In the genomic region with DNA sequence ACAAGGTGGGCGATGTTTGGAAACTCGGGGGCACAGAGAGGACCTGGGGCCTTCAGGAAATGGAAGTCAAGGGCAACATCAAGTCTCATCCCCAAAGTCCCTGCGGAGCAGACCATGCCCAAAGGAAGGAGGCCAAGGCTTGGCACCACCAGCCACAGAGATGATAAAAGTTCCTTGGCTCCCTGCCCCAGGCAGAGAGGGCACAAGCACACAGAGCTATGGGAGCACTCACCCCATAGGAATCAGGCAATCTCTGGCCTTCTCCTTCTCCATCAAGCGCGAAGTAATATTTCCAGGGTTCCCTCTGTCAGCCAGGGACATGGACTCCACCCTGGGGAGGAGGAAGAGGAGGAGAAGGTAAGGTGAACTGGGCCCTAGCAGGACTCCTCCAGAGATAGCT, we compare ENCODE assay signal across 24 cellular contexts. TPM values are rescaled to one million over a fixed set of nuclear protein-coding genes. Genes with fewer than 3 reads are reported as not detected.
DNase-seq lines count a peak whose midpoint lies in the region; ATAC-seq and TF ChIP-seq lines count a peak whose summit lies in the region.
"Had no signal": no experiment of that assay in that cellular context is flagged by ENCODE, and none has a peak within 500 bp of the region (broad histone marks: within the 10 kb centered on the region; RNA-seq: fewer than 3 reads in every experiment).

No MANE protein-coding gene starts in this region.

- intact Hi-C loops in lower lobe of right lung (cut with DNase I), result no loop called here

- 0 out of 2 replicates have a peak, but pooled peaks cover 4% of the 10 kb centered on the region for H4K20me1 ChIP-seq in Karpas-422 (ENCODE audit: insufficient read depth, low read depth, low read length)

- DNase-seq in activated CD8-positive, alpha-beta memory T cell treated with anti-CD3 and anti-CD28 coated beads, Interleukin-2, amount 10 ng/mL, durations not matched to agents 7 days and 5 days, result peak; percentile 21
- DNase-seq in effector memory CD8-positive, alpha-beta T cell, result no peak
- no peak for DNase-seq in lower lobe of right lung
- DNase-seq in stimulated activated naive CD8-positive, alpha-beta T cell treated with anti-CD3 and anti-CD28 coated beads, Interleukin-15, amount 100 ng/mL, for 72 hours, result no peak
- DNase-seq in Karpas-422, result no peak
- no peak for DNase-seq in DMS53 (lab: John Stamatoyannopoulos, UW)
- DNase-seq: activated CD4-positive, alpha-beta T cell treated with anti-CD3 and anti-CD28 coated beads, Interleukin-2, amount 50 U/mL, for 1 hour; activated naive CD4-positive, alpha-beta T cell treated with anti-CD3 and anti-CD28 coated beads, Interleukin-2, amount 50 U/mL, for 16 hours; central memory CD4-positive, alpha-beta T cell; dorsolateral prefrontal cortex; GDM1; hippocampal formation; KG1; NCI-H1436 treated with DMSO at 0.1 percent for 48 hours; NCI-H510A treated with DMSO at 0.1 percent for 48 hours; nucleus accumbens; retina; stimulated activated CD4-positive, alpha-beta T cell treated with anti-CD3 and anti-CD28 coated beads, Interleukin-4, amount 100 ng/mL, for 4 hours; T-helper 2 cell had no signal

- no peak overlapping the region for H3K9ac ChIP-seq in Karpas-422 (ENCODE audit: low read length)

- no peak overlapping the region for H2AFZ ChIP-seq in Karpas-422 (ENCODE audit: low read length)

- H3K27me3 ChIP-seq in lower lobe of right lung (ENCODE audit: low read depth), result no peaks in the 10 kb centered on the region
- no peaks in the 10 kb centered on the region for H3K27me3 ChIP-seq in Karpas-422 (ENCODE audit: low read length)
- H3K27me3 ChIP-seq: ascending aorta, dorsolateral prefrontal cortex had no signal

- H3K4me2 ChIP-seq in Karpas-422 (ENCODE audit: low read depth, low read length, poor library complexity, severe bottlenecking), result no peak overlapping the region

- H3K27ac Mint-ChIP-seq in activated CD8-positive, alpha-beta memory T cell treated with anti-CD3 and anti-CD28 coated beads, Interleukin-2, amount 10 ng/mL, durations not matched to agents 7 days and 5 days, result no peak overlapping the region
- peak overlapping the region; percentile 29 to 44 for H3K27ac Mint-ChIP-seq in effector memory CD8-positive, alpha-beta T cell
- peak overlapping the region; percentile 7 to 55 for H3K27ac Mint-ChIP-seq in stimulated activated naive CD8-positive, alpha-beta T cell treated with anti-CD3 and anti-CD28 coated beads, Interleukin-15, amount 100 ng/mL, for 72 hours

- H3K36me3 Mint-ChIP-seq in activated CD8-positive, alpha-beta memory T cell treated with anti-CD3 and anti-CD28 coated beads, Interleukin-2, amount 10 ng/mL, durations not matched to agents 7 days and 5 days, result peaks cover 48% of the 10 kb centered on the region
- peaks cover 39% of the 10 kb centered on the region for H3K36me3 Mint-ChIP-seq in effector memory CD8-positive, alpha-beta T cell (ENCODE audit: insufficient read depth)

- H3K27me3 Mint-ChIP-seq in activated CD8-positive, alpha-beta memory T cell treated with anti-CD3 and anti-CD28 coated beads, Interleukin-2, amount 10 ng/mL, durations not matched to agents 7 days and 5 days, result no peaks in the 10 kb centered on the region
- no peaks in the 10 kb centered on the region for H3K27me3 Mint-ChIP-seq in effector memory CD8-positive, alpha-beta T cell
- no peaks in the 10 kb centered on the region for H3K27me3 Mint-ChIP-seq in stimulated activated naive CD8-positive, alpha-beta T cell treated with anti-CD3 and anti-CD28 coated beads, Interleukin-15, amount 100 ng/mL, for 72 hours

- H3K36me3 ChIP-seq in lower lobe of right lung (peaks cover 100% of the 10 kb centered on the region), Karpas-422 (ENCODE audit: insufficient read depth, low read length) (peaks cover 54% of the 10 kb centered on the region)

- CTCF ChIA-PET in activated CD8-positive, alpha-beta memory T cell treated with anti-CD3 and anti-CD28 coated beads, Interleukin-2, amount 10 ng/mL, durations not matched to agents 7 days and 5 days (lab: Charles Lee), result interaction anchor here (1.3 kb wide), 1 partner anchor 10 kb away, joined by 3 read pairs; no protein-coding TSS in a partner anchor

- peaks cover 3% of the 10 kb centered on the region; the same call in 1 of the 2 replicates for H3K79me2 ChIP-seq in Karpas-422 (ENCODE audit: low read length)

- TF ChIP-seq CTCF in lower lobe of right lung (IDR thresholded peaks at IDR 0.05), result no peak

- H3K27ac ChIP-seq in lower lobe of right lung, result peak overlapping the region; percentile 53
- H3K27ac ChIP-seq in Karpas-422 (ENCODE audit: low read length), result no peak overlapping the region
- H3K27ac ChIP-seq: ascending aorta, epithelial cell of prostate had no signal

- H3K4me3 Mint-ChIP-seq in activated CD8-positive, alpha-beta memory T cell treated with anti-CD3 and anti-CD28 coated beads, Interleukin-2, amount 10 ng/mL, durations not matched to agents 7 days and 5 days, result no peak overlapping the region
- no peak overlapping the region for H3K4me3 Mint-ChIP-seq in effector memory CD8-positive, alpha-beta T cell
- no peak overlapping the region for H3K4me3 Mint-ChIP-seq in stimulated activated naive CD8-positive, alpha-beta T cell treated with anti-CD3 and anti-CD28 coated beads, Interleukin-15, amount 100 ng/mL, for 72 hours

- peaks cover 11% of the 10 kb centered on the region for H3K4me1 Mint-ChIP-seq in activated CD8-positive, alpha-beta memory T cell treated with anti-CD3 and anti-CD28 coated beads, Interleukin-2, amount 10 ng/mL, durations not matched to agents 7 days and 5 days
- H3K4me1 Mint-ChIP-seq in effector memory CD8-positive, alpha-beta T cell (ENCODE audit: low read depth in 2 of 2), result peaks cover 12 to 30% of the 10 kb centered on the region in 2 donors
- H3K4me1 Mint-ChIP-seq in stimulated activated naive CD8-positive, alpha-beta T cell treated with anti-CD3 and anti-CD28 coated beads, Interleukin-15, amount 100 ng/mL, for 72 hours, result peaks cover 47% of the 10 kb centered on the region

- ATAC-seq in activated CD8-positive, alpha-beta memory T cell treated with anti-CD3 and anti-CD28 coated beads, Interleukin-2, amount 10 ng/mL, durations not matched to agents 7 days and 5 days, result no peak
- no peak for ATAC-seq in effector memory CD8-positive, alpha-beta T cell (replicated peaks)
- no peak for ATAC-seq in lower lobe of right lung
- ATAC-seq in stimulated activated naive CD8-positive, alpha-beta T cell treated with anti-CD3 and anti-CD28 coated beads, Interleukin-15, amount 100 ng/mL, for 72 hours, result no peak
- no peak for ATAC-seq in HG03571 (IDR thresholded peaks at IDR 0.05; ENCODE audit: unreplicated experiment)
- ATAC-seq: HCT116, Panc1 had no signal

- H3K4me1 ChIP-seq in lower lobe of right lung (peaks cover 58% of the 10 kb centered on the region), Karpas-422 (ENCODE audit: low read length) (no peaks in the 10 kb centered on the region)
- H3K4me1 ChIP-seq: ascending aorta had no signal

- H3K4me3 ChIP-seq in lower lobe of right lung (no peak overlapping the region), Karpas-422 (ENCODE audit: low read length) (no peak overlapping the region)
- H3K4me3 ChIP-seq: ascending aorta, dorsolateral prefrontal cortex had no signal

- no peaks in the 10 kb centered on the region for H3K9me2 ChIP-seq in Karpas-422 (replicated peaks; ENCODE audit: insufficient read depth, low read length)

- no peaks in the 10 kb centered on the region for H3K9me3 Mint-ChIP-seq in activated CD8-positive, alpha-beta memory T cell treated with anti-CD3 and anti-CD28 coated beads, Interleukin-2, amount 10 ng/mL, durations not matched to agents 7 days and 5 days (ENCODE audit: low read depth)
- no peaks in the 10 kb centered on the region for H3K9me3 Mint-ChIP-seq in effector memory CD8-positive, alpha-beta T cell
- no peaks in the 10 kb centered on the region for H3K9me3 Mint-ChIP-seq in stimulated activated naive CD8-positive, alpha-beta T cell treated with anti-CD3 and anti-CD28 coated beads, Interleukin-15, amount 100 ng/mL, for 72 hours

- no peaks in the 10 kb centered on the region for H3K9me3 ChIP-seq in lower lobe of right lung
- H3K9me3 ChIP-seq in Karpas-422 (ENCODE audit: low read length), result no peaks in the 10 kb centered on the region
- H3K9me3 ChIP-seq: ascending aorta had no signal

RNA-seq across cellular contexts. Expression of a gene that starts 7.9 kb away (rescaled TPM):
- 10 to 100 TPM; 91.3 to 91.7 TPM for total RNA-seq in activated CD8-positive, alpha-beta memory T cell treated with anti-CD3 and anti-CD28 coated beads, Interleukin-2, amount 10 ng/mL, durations not matched to agents 7 days and 5 days
- 88.3 TPM for total RNA-seq in lower lobe of right lung
- 23.4 and 34.4 TPM in 2 replicates for total RNA-seq in Karpas-422 (2014; rRNA removed; shearing (Covaris generic); ENCODE audit: low replicate concordance)

RNA-seq across cellular contexts. Expression of a gene that starts 9.4 kb away (rescaled TPM):
- 10 to 100 TPM; 69.3 to 70.3 TPM for total RNA-seq in activated CD8-positive, alpha-beta memory T cell treated with anti-CD3 and anti-CD28 coated beads, Interleukin-2, amount 10 ng/mL, durations not matched to agents 7 days and 5 days
- total RNA-seq in lower lobe of right lung, result 99.7 TPM
- 11.3 and 23.0 TPM in 2 replicates for total RNA-seq in Karpas-422 (2014; rRNA removed; shearing (Covaris generic); ENCODE audit: low replicate concordance)

RNA-seq across cellular contexts. Expression of a gene that starts 36.3 kb away (rescaled TPM):
- 10 to 100 TPM; 47.8 to 56.3 TPM for total RNA-seq in activated CD8-positive, alpha-beta memory T cell treated with anti-CD3 and anti-CD28 coated beads, Interleukin-2, amount 10 ng/mL, durations not matched to agents 7 days and 5 days
- 29.2 TPM for total RNA-seq in lower lobe of right lung
- 42.7 and 55.3 TPM in 2 replicates for total RNA-seq in Karpas-422 (2014; rRNA removed; shearing (Covaris generic); ENCODE audit: low replicate concordance)
